In the genomic region with DNA sequence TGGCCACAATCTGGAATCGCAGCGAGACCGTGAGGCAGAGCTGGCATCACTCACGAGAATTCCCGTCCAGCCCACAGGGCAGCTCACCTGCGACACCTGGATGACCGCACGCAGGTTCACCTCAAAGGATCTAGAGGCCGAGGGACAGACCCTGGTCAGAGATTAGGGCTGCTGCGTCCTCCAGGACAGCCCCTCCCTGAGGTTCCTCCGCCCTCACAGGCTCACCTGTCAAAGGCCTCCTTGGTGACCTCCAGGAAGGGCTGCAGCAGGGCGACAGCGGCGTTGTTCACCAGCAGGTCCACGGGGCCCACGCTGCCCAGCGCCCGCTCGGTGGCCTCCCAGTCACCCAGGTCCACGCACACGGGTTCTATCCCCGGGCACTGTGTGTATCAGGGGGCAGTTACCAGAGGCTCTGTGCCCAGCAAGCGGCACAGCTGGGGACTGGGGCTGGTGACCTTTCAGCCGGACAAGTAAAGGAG, we compare ENCODE assay signal across 8 cellular contexts. TPM values are rescaled to one million over a fixed set of nuclear protein-coding genes. Genes with fewer than 3 reads are reported as not detected.
DNase-seq lines count a peak whose midpoint lies in the region; ATAC-seq and TF ChIP-seq lines count a peak whose summit lies in the region.

No MANE protein-coding gene starts in this region.

- H3K9ac ChIP-seq in trophoblast cell (ENCODE audit: low read length), result peak overlapping the region; percentile 67

- H3K9me2 ChIP-seq in OCI-LY7 (ENCODE audit: insufficient read depth, low read length), result no peaks in the 10 kb centered on the region

- H3K4me3 ChIP-seq in GM06990 (replicated peaks; ENCODE audit: low read depth, low read length) (peak overlapping the region; percentile 73), OCI-LY7 (ENCODE audit: low read depth, low read length, poor library complexity, severe bottlenecking) (peak overlapping the region; percentile 72), trophoblast cell (ENCODE audit: low read depth, low read length) (peak overlapping the region; percentile 75)

- DNase-seq in GM06990 (ENCODE audit: extremely low read depth, insufficient read length) (no peak), OCI-LY7 (ENCODE audit: low spot score) (no peak), trophoblast cell (peak in 1 of 2 donors; percentile 40), RPMI8226 (no peak), AG08396 (ENCODE audit: low spot score) (no peak), putamen (ENCODE audit: low spot score) (no peak)

- peak overlapping the region; percentile 64 for H4K8ac ChIP-seq in trophoblast cell (ENCODE audit: low read depth, low read length)

- peak overlapping the region; percentile 19 for H2BK120ac ChIP-seq in trophoblast cell (ENCODE audit: insufficient read depth, low read length, poor library complexity)

- H4K12ac ChIP-seq in trophoblast cell (ENCODE audit: low read depth, low read length), result peak overlapping the region; percentile 8

- no peak overlapping the region for H4K91ac ChIP-seq in trophoblast cell (ENCODE audit: low read depth, low read length)

- H3K4me2 ChIP-seq in OCI-LY7 (ENCODE audit: low read length) (peak overlapping the region; percentile 92), trophoblast cell (ENCODE audit: low read length) (peak overlapping the region; percentile 89)

- no peaks in the 10 kb centered on the region for H3K79me2 ChIP-seq in OCI-LY7 (ENCODE audit: insufficient read depth, low read depth, low read length)
- peaks cover 5% of the 10 kb centered on the region for H3K79me2 ChIP-seq in trophoblast cell (ENCODE audit: control insufficient read depth, insufficient read depth, low read length, poor library complexity)

- peak overlapping the region; percentile 32 for H2BK5ac ChIP-seq in trophoblast cell (ENCODE audit: low read depth, low read length, poor library complexity)

- no CpG with 5 or more reads among the region's 24 CpGs for WGBS in trophoblast cell (ENCODE audit: extremely low coverage, insufficient coverage, insufficient read length)

- ATAC-seq in esophagus mucosa (peak; percentile 2), GM18873 (IDR thresholded peaks at IDR 0.05; ENCODE audit: low FRiP score, unreplicated experiment) (no peak)

- intact Hi-C loops in OCI-LY7 (cut with micrococcal nuclease; ENCODE audit: unreplicated experiment), result loop anchor here (1.0 to 5.0 kb wide), 4 partner anchors 13 to 164 kb away; partner anchors contain the start of genes ARHGDIA, FASN, GPS1 and LRRC45

- H3K36me3 ChIP-seq in GM06990 (ENCODE audit: control insufficient read depth, insufficient read depth, low read length) (no peaks in the 10 kb centered on the region), OCI-LY7 (ENCODE audit: insufficient read depth, low read length) (no peaks in the 10 kb centered on the region), trophoblast cell (ENCODE audit: control insufficient read depth in 1 of 2, insufficient read depth in 2 of 2, low read length in 2 of 2) (peaks cover 6 to 8% of the 10 kb centered on the region in 2 experiments)

- peak overlapping the region; percentile 70 for H3K27ac ChIP-seq in OCI-LY7 (ENCODE audit: low read depth, low read length, poor library complexity, severe bottlenecking)
- H3K27ac ChIP-seq in trophoblast cell (ENCODE audit: low read depth, low read length), result peak overlapping the region; percentile 76

- H3K4me1 ChIP-seq in OCI-LY7 (ENCODE audit: insufficient read depth, low read length, poor library complexity, severe bottlenecking) (peaks cover 19% of the 10 kb centered on the region), trophoblast cell (ENCODE audit: control insufficient read depth in 1 of 2, insufficient read depth in 2 of 2, low read length in 2 of 2) (peaks cover 5 to 13% of the 10 kb centered on the region in 2 experiments)

- H3K9me3 ChIP-seq in OCI-LY7 (ENCODE audit: low read length) (no peaks in the 10 kb centered on the region), trophoblast cell (ENCODE audit: insufficient read depth, low read depth, low read length) (no peaks in the 10 kb centered on the region)

- H3K18ac ChIP-seq in trophoblast cell (ENCODE audit: low read length), result peak overlapping the region; percentile 47

- H3K4ac ChIP-seq in trophoblast cell (ENCODE audit: low read depth, low read length), result no peak overlapping the region

- H3K27me3 ChIP-seq in GM06990 (replicated peaks; ENCODE audit: control insufficient read depth, insufficient read depth, low read length), result no peaks in the 10 kb centered on the region
- no peaks in the 10 kb centered on the region for H3K27me3 ChIP-seq in trophoblast cell (ENCODE audit: insufficient read depth, low read length)

- H2AK5ac ChIP-seq in trophoblast cell (ENCODE audit: low read length), result peak overlapping the region; percentile 45

- POLR2A ChIA-PET in OCI-LY7 (lab: Charles Lee), result interaction anchor here (0.6 kb wide), 1 partner anchor 90 kb away, joined by 3 read pairs; no protein-coding TSS in a partner anchor

- CTCF ChIA-PET in OCI-LY7 (lab: Charles Lee; ENCODE audit: unreplicated experiment), result no interaction called here

- H2AFZ ChIP-seq in OCI-LY7 (ENCODE audit: low read length) (no peak overlapping the region), trophoblast cell (ENCODE audit: insufficient read depth, low read length, poor library complexity) (peak overlapping the region; percentile 33)

- H3K14ac ChIP-seq in trophoblast cell (ENCODE audit: low read length), result peak overlapping the region; percentile 81

- H4K20me1 ChIP-seq in OCI-LY7 (ENCODE audit: insufficient read depth, low read length), result 0 out of 2 replicates have a peak, but pooled peaks cover 5% of the 10 kb centered on the region

- no peak overlapping the region for H3K23ac ChIP-seq in trophoblast cell (ENCODE audit: low read length)

- no TSS peak for BruUV-seq in OCI-LY7 (replicated peaks; lab: Mats Ljungman, UMichigan)

- TF ChIP-seq CTCF in GM06990 (IDR thresholded peaks at IDR 0.05; ENCODE audit: insufficient read depth, low read length, poor library complexity, severe bottlenecking) (no peak), OCI-LY7 (conservative IDR thresholded peaks at IDR 0.05; ENCODE audit: low read length) (no peak)

- no peak overlapping the region for H2BK12ac ChIP-seq in trophoblast cell (ENCODE audit: low read length)

- H3K79me1 ChIP-seq in trophoblast cell (ENCODE audit: low read length), result peaks cover 7% of the 10 kb centered on the region

RNA-seq across cellular contexts. Expression of gene DCXR, which starts 0.8 kb away (rescaled TPM):
- 138 and 147 TPM in 2 replicates for total RNA-seq in OCI-LY7 (2014; rRNA removed; shearing (Covaris generic))
- total RNA-seq in OCI-LY7 (2022), result 132 and 138 TPM in 2 replicates
- total RNA-seq in esophagus mucosa, result 138 TPM
- polyA plus RNA-seq in trophoblast cell (2013), result 47.4 and 49.9 TPM in 2 replicates

RNA-seq across cellular contexts. Expression of gene RAC3, which starts 5.2 kb away (rescaled TPM):
- total RNA-seq in OCI-LY7 (2014; rRNA removed; shearing (Covaris generic)), result 15.7 and 24.4 TPM in 2 replicates
- total RNA-seq in OCI-LY7 (2022), result 15.1 and 16.4 TPM in 2 replicates
- total RNA-seq in esophagus mucosa, result 6.2 TPM
- 24.0 and 25.6 TPM in 2 replicates for polyA plus RNA-seq in trophoblast cell (2013)

RNA-seq across cellular contexts. Expression of gene LRRC45, which starts 13.6 kb away (rescaled TPM):
- 52.0 and 62.6 TPM in 2 replicates for total RNA-seq in OCI-LY7 (2014; rRNA removed; shearing (Covaris generic))
- total RNA-seq in OCI-LY7 (2022) (40.9 and 41.2 TPM in 2 replicates), esophagus mucosa (8.4 TPM)
- 7.2 and 7.3 TPM in 2 replicates for polyA plus RNA-seq in trophoblast cell (2013)

RNA-seq across cellular contexts. Expression of gene CENPX, which starts 14.0 kb away (rescaled TPM):
- total RNA-seq in OCI-LY7 (2014; rRNA removed; shearing (Covaris generic)), result 249 and 251 TPM in 2 replicates
- total RNA-seq in OCI-LY7 (2022) (107 and 130 TPM in 2 replicates), esophagus mucosa (71.8 TPM)
- 38.1 and 38.7 TPM in 2 replicates for polyA plus RNA-seq in trophoblast cell (2013)

RNA-seq across cellular contexts. Expression of gene RFNG, which starts 14.9 kb away (rescaled TPM):
- 50.5 and 59.4 TPM in 2 replicates for total RNA-seq in OCI-LY7 (2014; rRNA removed; shearing (Covaris generic))
- 41.3 and 47.3 TPM in 2 replicates for total RNA-seq in OCI-LY7 (2022)
- 21.6 TPM for total RNA-seq in esophagus mucosa
- 26.3 and 27.2 TPM in 2 replicates for polyA plus RNA-seq in trophoblast cell (2013)
